19 cellular contexts compared by ENCODE assay signal in genomic region chr10:129055966-129056365, GRCh38.
DNase-seq lines count a peak whose midpoint lies in the region; ATAC-seq and TF ChIP-seq lines count a peak whose summit lies in the region.
"Had no signal": no experiment of that assay in that cellular context is flagged by ENCODE, and none has a peak within 500 bp of the region (broad histone marks: within the 10 kb centered on the region; RNA-seq: fewer than 3 reads in every experiment).

No MANE protein-coding gene starts in this region.

- no peak for DNase-seq in activated naive CD4-positive, alpha-beta T cell treated with anti-CD3 and anti-CD28 coated beads, Interleukin-2, amount 10 ng/mL, durations not matched to agents 7 days and 5 days
- no peak for DNase-seq in activated naive CD4-positive, alpha-beta T cell (lab: John Stamatoyannopoulos, UW)
- peak; percentile 40 to 57 for DNase-seq in SJCRH30
- DNase-seq in activated CD4-positive, alpha-beta memory T cell treated with anti-CD3 and anti-CD28 coated beads, Interleukin-2, amount 10 ng/mL, durations not matched to agents 7 days and 5 days: no peak
- no peak for DNase-seq in left lung
- no peak for DNase-seq in stimulated activated CD4-positive, alpha-beta T cell treated with anti-CD3 and anti-CD28 coated beads, Interleukin-15, amount 100 ng/mL, for 24 hours
- DNase-seq: CD8-positive, alpha-beta memory T cell; DMS53; EL; NCI-H1105 treated with DMSO at 0.1 percent for 48 hours; NCI-H1694; NCI-H345; NCI-H526; NK-92 treated with Interleukin-12 subunit alpha and Interleukin-12 subunit beta, amount 100 ng/mL, for 24 hours had no signal

- no peaks in the 10 kb centered on the region for H3K9me3 Mint-ChIP-seq in activated naive CD4-positive, alpha-beta T cell treated with anti-CD3 and anti-CD28 coated beads, Interleukin-2, amount 10 ng/mL, durations not matched to agents 7 days and 5 days
- no peaks in the 10 kb centered on the region for H3K9me3 Mint-ChIP-seq in nephron
- no peaks in the 10 kb centered on the region for H3K9me3 Mint-ChIP-seq in activated CD4-positive, alpha-beta memory T cell treated with anti-CD3 and anti-CD28 coated beads, Interleukin-2, amount 10 ng/mL, durations not matched to agents 7 days and 5 days

- peaks cover 4% of the 10 kb centered on the region for H3K36me3 Mint-ChIP-seq in activated naive CD4-positive, alpha-beta T cell treated with anti-CD3 and anti-CD28 coated beads, Interleukin-2, amount 10 ng/mL, durations not matched to agents 7 days and 5 days
- H3K36me3 Mint-ChIP-seq in nephron (ENCODE audit: low read depth): no peaks in the 10 kb centered on the region
- H3K36me3 Mint-ChIP-seq in activated CD4-positive, alpha-beta memory T cell treated with anti-CD3 and anti-CD28 coated beads, Interleukin-2, amount 10 ng/mL, durations not matched to agents 7 days and 5 days (ENCODE audit: low read depth): no peaks in the 10 kb centered on the region
- H3K36me3 Mint-ChIP-seq: CD8-positive, alpha-beta memory T cell had no signal

- H3K27ac ChIP-seq in SJCRH30: no peak overlapping the region
- no peak overlapping the region for H3K27ac ChIP-seq in left lung
- H3K27ac ChIP-seq: A549, SK-N-MC had no signal

- CTCF ChIA-PET in activated naive CD4-positive, alpha-beta T cell treated with anti-CD3 and anti-CD28 coated beads, Interleukin-2, amount 10 ng/mL, durations not matched to agents 7 days and 5 days (lab: Charles Lee): no interaction called here
- CTCF ChIA-PET in activated CD4-positive, alpha-beta memory T cell treated with anti-CD3 and anti-CD28 coated beads, Interleukin-2, amount 10 ng/mL, durations not matched to agents 7 days and 5 days (lab: Charles Lee): no interaction called here

- no peak overlapping the region for H3K4me3 Mint-ChIP-seq in activated naive CD4-positive, alpha-beta T cell treated with anti-CD3 and anti-CD28 coated beads, Interleukin-2, amount 10 ng/mL, durations not matched to agents 7 days and 5 days
- H3K4me3 Mint-ChIP-seq in nephron: no peak overlapping the region
- no peak overlapping the region for H3K4me3 Mint-ChIP-seq in activated CD4-positive, alpha-beta memory T cell treated with anti-CD3 and anti-CD28 coated beads, Interleukin-2, amount 10 ng/mL, durations not matched to agents 7 days and 5 days

- H3K27ac Mint-ChIP-seq in activated naive CD4-positive, alpha-beta T cell treated with anti-CD3 and anti-CD28 coated beads, Interleukin-2, amount 10 ng/mL, durations not matched to agents 7 days and 5 days: peak overlapping the region; percentile 29
- peak overlapping the region in 2 of 3 experiments; percentile 1 to 20 for H3K27ac Mint-ChIP-seq in nephron
- H3K27ac Mint-ChIP-seq in activated CD4-positive, alpha-beta memory T cell treated with anti-CD3 and anti-CD28 coated beads, Interleukin-2, amount 10 ng/mL, durations not matched to agents 7 days and 5 days: no peak overlapping the region
- H3K27ac Mint-ChIP-seq: CD8-positive, alpha-beta memory T cell had no signal

- H3K4me3 ChIP-seq in SJCRH30 (no peak overlapping the region), left lung (no peak overlapping the region)
- H3K4me3 ChIP-seq: A549, K562, SK-N-MC had no signal

- H3K27me3 Mint-ChIP-seq in activated naive CD4-positive, alpha-beta T cell treated with anti-CD3 and anti-CD28 coated beads, Interleukin-2, amount 10 ng/mL, durations not matched to agents 7 days and 5 days: peaks cover 45% of the 10 kb centered on the region
- H3K27me3 Mint-ChIP-seq in nephron (ENCODE audit: low read depth): peaks cover 55% of the 10 kb centered on the region
- peaks cover 3% of the 10 kb centered on the region for H3K27me3 Mint-ChIP-seq in activated CD4-positive, alpha-beta memory T cell treated with anti-CD3 and anti-CD28 coated beads, Interleukin-2, amount 10 ng/mL, durations not matched to agents 7 days and 5 days

- no peak for ATAC-seq in left lung
- ATAC-seq: A549, K562, Right ventricle myocardium inferior had no signal

- POLR2A ChIA-PET in activated CD4-positive, alpha-beta memory T cell treated with anti-CD3 and anti-CD28 coated beads, Interleukin-2, amount 10 ng/mL, durations not matched to agents 7 days and 5 days (lab: Charles Lee): no interaction called here

- intact Hi-C loops in left lung (cut with DNase I): no loop called here

- TF ChIP-seq CTCF in nephron (IDR thresholded peaks at IDR 0.05; ENCODE audit: unreplicated experiment in 3 of 3) (no peak), left lung (IDR thresholded peaks at IDR 0.05) (no peak)

- H3K4me1 ChIP-seq in SJCRH30 (no peaks in the 10 kb centered on the region), left lung (no peaks in the 10 kb centered on the region)
- H3K4me1 ChIP-seq: A549 had no signal

- H3K36me3 ChIP-seq in SJCRH30 (no peaks in the 10 kb centered on the region), left lung (no peaks in the 10 kb centered on the region)

- peaks cover 51% of the 10 kb centered on the region for H3K4me1 Mint-ChIP-seq in activated naive CD4-positive, alpha-beta T cell treated with anti-CD3 and anti-CD28 coated beads, Interleukin-2, amount 10 ng/mL, durations not matched to agents 7 days and 5 days
- peaks cover 23% of the 10 kb centered on the region for H3K4me1 Mint-ChIP-seq in nephron
- H3K4me1 Mint-ChIP-seq in activated CD4-positive, alpha-beta memory T cell treated with anti-CD3 and anti-CD28 coated beads, Interleukin-2, amount 10 ng/mL, durations not matched to agents 7 days and 5 days: peaks cover 25% of the 10 kb centered on the region

- H3K9me3 ChIP-seq in SJCRH30 (replicated peaks): no peaks in the 10 kb centered on the region
- no peaks in the 10 kb centered on the region for H3K9me3 ChIP-seq in left lung
- H3K9me3 ChIP-seq: A549 had no signal

- H3K27me3 ChIP-seq in SJCRH30 (no peaks in the 10 kb centered on the region), left lung (no peaks in the 10 kb centered on the region)

Comparison
In these comparisons a context has a peak if more than half of its experiments do, and no peak if none do; other contexts are left out.
1. DNase-seq: peak in SJCRH30 (2 of 2); none in activated naive CD4-positive, alpha-beta T cell treated with anti-CD3 and anti-CD28 coated beads, Interleukin-2, amount 10 ng/mL, durations not matched to agents 7 days and 5 days (single experiment), activated naive CD4-positive, alpha-beta T cell (0 of 4), activated CD4-positive, alpha-beta memory T cell treated with anti-CD3 and anti-CD28 coated beads, Interleukin-2, amount 10 ng/mL, durations not matched to agents 7 days and 5 days (single experiment), left lung (0 of 2) and stimulated activated CD4-positive, alpha-beta T cell treated with anti-CD3 and anti-CD28 coated beads, Interleukin-15, amount 100 ng/mL, for 24 hours (single experiment).